In the genomic region with DNA sequence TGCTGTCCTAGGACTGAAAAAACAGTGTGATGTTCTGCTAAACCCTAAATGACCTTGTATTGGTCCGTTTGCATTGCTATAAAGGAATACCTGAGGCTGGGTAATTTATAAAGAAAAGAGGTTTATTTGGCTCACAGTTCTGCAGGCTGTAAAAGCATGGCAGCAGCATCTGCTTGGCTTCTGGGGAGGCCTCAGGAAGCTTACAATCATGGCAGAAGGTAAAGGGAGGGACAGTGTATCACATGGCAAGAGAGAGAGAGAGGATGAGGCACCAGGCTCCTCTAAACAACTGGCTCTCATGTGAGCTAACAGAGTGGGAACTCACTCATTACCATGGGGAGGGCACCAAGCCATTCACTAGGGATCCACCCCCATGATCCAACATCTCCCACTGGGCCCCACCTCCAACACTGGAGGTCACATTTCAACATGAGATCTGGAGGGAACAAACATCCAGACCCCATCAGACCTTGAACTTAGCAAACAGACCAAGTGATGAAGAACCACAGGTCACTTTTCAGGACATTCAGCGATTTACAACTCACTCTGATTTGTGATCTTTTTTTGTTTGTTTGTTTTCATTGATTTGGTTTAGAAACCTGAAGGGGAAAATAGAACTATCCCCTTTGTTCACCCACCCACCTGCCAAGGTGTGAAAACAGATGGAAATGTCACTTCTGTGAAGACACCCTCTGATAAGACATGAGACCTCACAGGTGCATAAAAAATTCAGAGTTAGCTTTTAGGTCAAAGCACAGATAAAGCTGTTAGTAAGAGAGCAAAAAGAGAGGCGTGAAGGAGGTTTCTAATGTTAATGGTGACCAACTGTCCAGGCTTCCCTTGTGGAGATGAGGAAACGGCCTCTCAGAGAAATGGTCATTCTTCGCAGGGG, we compare ENCODE assay signal across 1 cellular context.
TF ChIP-seq lines count a peak whose summit lies in the region.

No MANE protein-coding gene starts in this region.

TF ChIP-seq in HepG2, 621 proteins besides CTCF, POLR2A, EP300 and RAD21 (continued from another document and continues in another):
- TF ChIP-seq, protein P1, sequence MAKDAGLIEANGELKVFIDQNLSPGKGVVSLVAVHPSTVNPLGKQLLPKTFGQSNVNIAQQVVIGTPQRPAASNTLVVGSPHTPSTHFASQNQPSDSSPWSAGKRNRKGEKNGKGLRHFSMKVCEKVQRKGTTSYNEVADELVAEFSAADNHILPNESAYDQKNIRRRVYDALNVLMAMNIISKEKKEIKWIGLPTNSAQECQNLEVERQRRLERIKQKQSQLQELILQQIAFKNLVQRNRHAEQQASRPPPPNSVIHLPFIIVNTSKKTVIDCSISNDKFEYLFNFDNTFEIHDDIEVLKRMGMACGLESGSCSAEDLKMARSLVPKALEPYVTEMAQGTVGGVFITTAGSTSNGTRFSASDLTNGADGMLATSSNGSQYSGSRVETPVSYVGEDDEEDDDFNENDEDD (CRISPR knock-in tag; IDR thresholded peaks at IDR 0.05; ENCODE audit: borderline replicate concordance), result no peak
- TF ChIP-seq YEATS2 (CRISPR knock-in tag; IDR thresholded peaks at IDR 0.05; ENCODE audit: borderline replicate concordance), result no peak
- no peak for TF ChIP-seq ZEB1 (IDR thresholded peaks at IDR 0.05; ENCODE audit: insufficient replicate concordance, low read depth)
- TF ChIP-seq ZNF557 (CRISPR knock-in tag; IDR thresholded peaks at IDR 0.05), result no peak
- peak; percentile 82 to 85 for TF ChIP-seq NR2F1 (CRISPR knock-in tag; IDR thresholded peaks at IDR 0.05)
- peak; percentile 57; the same call in 1 of the 2 replicates for TF ChIP-seq KAT7 (CRISPR knock-in tag; IDR thresholded peaks at IDR 0.05; ENCODE audit: borderline replicate concordance)
- TF ChIP-seq MED1 (CRISPR knock-in tag; IDR thresholded peaks at IDR 0.05), result peak; percentile 76
- peak; percentile 91 for TF ChIP-seq HMG20A (CRISPR knock-in tag; IDR thresholded peaks at IDR 0.05; ENCODE audit: borderline replicate concordance)
- TF ChIP-seq, protein P2, sequence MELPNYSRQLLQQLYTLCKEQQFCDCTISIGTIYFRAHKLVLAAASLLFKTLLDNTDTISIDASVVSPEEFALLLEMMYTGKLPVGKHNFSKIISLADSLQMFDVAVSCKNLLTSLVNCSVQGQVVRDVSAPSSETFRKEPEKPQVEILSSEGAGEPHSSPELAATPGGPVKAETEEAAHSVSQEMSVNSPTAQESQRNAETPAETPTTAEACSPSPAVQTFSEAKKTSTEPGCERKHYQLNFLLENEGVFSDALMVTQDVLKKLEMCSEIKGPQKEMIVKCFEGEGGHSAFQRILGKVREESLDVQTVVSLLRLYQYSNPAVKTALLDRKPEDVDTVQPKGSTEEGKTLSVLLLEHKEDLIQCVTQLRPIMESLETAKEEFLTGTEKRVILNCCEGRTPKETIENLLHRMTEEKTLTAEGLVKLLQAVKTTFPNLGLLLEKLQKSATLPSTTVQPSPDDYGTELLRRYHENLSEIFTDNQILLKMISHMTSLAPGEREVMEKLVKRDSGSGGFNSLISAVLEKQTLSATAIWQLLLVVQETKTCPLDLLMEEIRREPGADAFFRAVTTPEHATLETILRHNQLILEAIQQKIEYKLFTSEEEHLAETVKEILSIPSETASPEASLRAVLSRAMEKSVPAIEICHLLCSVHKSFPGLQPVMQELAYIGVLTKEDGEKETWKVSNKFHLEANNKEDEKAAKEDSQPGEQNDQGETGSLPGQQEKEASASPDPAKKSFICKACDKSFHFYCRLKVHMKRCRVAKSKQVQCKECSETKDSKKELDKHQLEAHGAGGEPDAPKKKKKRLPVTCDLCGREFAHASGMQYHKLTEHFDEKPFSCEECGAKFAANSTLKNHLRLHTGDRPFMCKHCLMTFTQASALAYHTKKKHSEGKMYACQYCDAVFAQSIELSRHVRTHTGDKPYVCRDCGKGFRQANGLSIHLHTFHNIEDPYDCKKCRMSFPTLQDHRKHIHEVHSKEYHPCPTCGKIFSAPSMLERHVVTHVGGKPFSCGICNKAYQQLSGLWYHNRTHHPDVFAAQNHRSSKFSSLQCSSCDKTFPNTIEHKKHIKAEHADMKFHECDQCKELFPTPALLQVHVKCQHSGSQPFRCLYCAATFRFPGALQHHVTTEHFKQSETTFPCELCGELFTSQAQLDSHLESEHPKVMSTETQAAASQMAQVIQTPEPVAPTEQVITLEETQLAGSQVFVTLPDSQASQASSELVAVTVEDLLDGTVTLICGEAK (IDR thresholded peaks at IDR 0.05), result no peak
- TF ChIP-seq, protein P2 (CRISPR knock-in tag; IDR thresholded peaks at IDR 0.05), result no peak; the same call in 1 of the 2 replicates
- TF ChIP-seq ZNF644 (CRISPR knock-in tag; IDR thresholded peaks at IDR 0.05; ENCODE audit: low read depth), result peak; percentile 89
- no peak for TF ChIP-seq MED8 (CRISPR knock-in tag; IDR thresholded peaks at IDR 0.05; ENCODE audit: insufficient replicate concordance)
- TF ChIP-seq ZKSCAN1 (IDR thresholded peaks at IDR 0.05; ENCODE audit: low read length), result no peak
- TF ChIP-seq, protein P3, sequence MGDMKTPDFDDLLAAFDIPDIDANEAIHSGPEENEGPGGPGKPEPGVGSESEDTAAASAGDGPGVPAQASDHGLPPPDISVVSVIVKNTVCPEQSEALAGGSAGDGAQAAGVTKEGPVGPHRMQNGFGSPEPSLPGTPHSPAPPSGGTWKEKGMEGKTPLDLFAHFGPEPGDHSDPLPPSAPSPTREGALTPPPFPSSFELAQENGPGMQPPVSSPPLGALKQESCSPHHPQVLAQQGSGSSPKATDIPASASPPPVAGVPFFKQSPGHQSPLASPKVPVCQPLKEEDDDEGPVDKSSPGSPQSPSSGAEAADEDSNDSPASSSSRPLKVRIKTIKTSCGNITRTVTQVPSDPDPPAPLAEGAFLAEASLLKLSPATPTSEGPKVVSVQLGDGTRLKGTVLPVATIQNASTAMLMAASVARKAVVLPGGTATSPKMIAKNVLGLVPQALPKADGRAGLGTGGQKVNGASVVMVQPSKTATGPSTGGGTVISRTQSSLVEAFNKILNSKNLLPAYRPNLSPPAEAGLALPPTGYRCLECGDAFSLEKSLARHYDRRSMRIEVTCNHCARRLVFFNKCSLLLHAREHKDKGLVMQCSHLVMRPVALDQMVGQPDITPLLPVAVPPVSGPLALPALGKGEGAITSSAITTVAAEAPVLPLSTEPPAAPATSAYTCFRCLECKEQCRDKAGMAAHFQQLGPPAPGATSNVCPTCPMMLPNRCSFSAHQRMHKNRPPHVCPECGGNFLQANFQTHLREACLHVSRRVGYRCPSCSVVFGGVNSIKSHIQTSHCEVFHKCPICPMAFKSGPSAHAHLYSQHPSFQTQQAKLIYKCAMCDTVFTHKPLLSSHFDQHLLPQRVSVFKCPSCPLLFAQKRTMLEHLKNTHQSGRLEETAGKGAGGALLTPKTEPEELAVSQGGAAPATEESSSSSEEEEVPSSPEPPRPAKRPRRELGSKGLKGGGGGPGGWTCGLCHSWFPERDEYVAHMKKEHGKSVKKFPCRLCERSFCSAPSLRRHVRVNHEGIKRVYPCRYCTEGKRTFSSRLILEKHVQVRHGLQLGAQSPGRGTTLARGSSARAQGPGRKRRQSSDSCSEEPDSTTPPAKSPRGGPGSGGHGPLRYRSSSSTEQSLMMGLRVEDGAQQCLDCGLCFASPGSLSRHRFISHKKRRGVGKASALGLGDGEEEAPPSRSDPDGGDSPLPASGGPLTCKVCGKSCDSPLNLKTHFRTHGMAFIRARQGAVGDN (CRISPR knock-in tag; IDR thresholded peaks at IDR 0.05), result no peak
- TF ChIP-seq, protein P4, sequence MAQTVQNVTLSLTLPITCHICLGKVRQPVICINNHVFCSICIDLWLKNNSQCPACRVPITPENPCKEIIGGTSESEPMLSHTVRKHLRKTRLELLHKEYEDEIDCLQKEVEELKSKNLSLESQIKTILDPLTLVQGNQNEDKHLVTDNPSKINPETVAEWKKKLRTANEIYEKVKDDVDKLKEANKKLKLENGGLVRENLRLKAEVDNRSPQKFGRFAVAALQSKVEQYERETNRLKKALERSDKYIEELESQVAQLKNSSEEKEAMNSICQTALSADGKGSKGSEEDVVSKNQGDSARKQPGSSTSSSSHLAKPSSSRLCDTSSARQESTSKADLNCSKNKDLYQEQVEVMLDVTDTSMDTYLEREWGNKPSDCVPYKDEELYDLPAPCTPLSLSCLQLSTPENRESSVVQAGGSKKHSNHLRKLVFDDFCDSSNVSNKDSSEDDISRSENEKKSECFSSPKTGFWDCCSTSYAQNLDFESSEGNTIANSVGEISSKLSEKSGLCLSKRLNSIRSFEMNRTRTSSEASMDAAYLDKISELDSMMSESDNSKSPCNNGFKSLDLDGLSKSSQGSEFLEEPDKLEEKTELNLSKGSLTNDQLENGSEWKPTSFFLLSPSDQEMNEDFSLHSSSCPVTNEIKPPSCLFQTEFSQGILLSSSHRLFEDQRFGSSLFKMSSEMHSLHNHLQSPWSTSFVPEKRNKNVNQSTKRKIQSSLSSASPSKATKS (CRISPR knock-in tag; IDR thresholded peaks at IDR 0.05), result no peak
- TF ChIP-seq, protein P5, sequence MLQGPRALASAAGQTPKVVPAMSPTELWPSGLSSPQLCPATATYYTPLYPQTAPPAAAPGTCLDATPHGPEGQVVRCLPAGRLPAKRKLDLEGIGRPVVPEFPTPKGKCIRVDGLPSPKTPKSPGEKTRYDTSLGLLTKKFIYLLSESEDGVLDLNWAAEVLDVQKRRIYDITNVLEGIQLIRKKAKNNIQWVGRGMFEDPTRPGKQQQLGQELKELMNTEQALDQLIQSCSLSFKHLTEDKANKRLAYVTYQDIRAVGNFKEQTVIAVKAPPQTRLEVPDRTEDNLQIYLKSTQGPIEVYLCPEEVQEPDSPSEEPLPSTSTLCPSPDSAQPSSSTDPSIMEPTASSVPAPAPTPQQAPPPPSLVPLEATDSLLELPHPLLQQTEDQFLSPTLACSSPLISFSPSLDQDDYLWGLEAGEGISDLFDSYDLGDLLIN (CRISPR knock-in tag; IDR thresholded peaks at IDR 0.05; ENCODE audit: borderline replicate concordance), result no peak
- TF ChIP-seq HDAC6 (IDR thresholded peaks at IDR 0.05; ENCODE audit: low read depth, low read length), result no peak
- TF ChIP-seq ZNF34 (CRISPR knock-in tag; IDR thresholded peaks at IDR 0.05; ENCODE audit: borderline replicate concordance), result no peak
- TF ChIP-seq ZBTB21 (CRISPR knock-in tag; IDR thresholded peaks at IDR 0.05), result no peak
- no peak for TF ChIP-seq NFE2 (CRISPR knock-in tag; IDR thresholded peaks at IDR 0.05)
- no peak for TF ChIP-seq ZNF562 (CRISPR knock-in tag; IDR thresholded peaks at IDR 0.05; ENCODE audit: borderline replicate concordance)
- TF ChIP-seq SOX5 (CRISPR knock-in tag; IDR thresholded peaks at IDR 0.05; ENCODE audit: borderline replicate concordance), result peak; percentile 88
- TF ChIP-seq HDAC1 (CRISPR knock-in tag; IDR thresholded peaks at IDR 0.05), result peak; percentile 86
- TF ChIP-seq, protein P6, sequence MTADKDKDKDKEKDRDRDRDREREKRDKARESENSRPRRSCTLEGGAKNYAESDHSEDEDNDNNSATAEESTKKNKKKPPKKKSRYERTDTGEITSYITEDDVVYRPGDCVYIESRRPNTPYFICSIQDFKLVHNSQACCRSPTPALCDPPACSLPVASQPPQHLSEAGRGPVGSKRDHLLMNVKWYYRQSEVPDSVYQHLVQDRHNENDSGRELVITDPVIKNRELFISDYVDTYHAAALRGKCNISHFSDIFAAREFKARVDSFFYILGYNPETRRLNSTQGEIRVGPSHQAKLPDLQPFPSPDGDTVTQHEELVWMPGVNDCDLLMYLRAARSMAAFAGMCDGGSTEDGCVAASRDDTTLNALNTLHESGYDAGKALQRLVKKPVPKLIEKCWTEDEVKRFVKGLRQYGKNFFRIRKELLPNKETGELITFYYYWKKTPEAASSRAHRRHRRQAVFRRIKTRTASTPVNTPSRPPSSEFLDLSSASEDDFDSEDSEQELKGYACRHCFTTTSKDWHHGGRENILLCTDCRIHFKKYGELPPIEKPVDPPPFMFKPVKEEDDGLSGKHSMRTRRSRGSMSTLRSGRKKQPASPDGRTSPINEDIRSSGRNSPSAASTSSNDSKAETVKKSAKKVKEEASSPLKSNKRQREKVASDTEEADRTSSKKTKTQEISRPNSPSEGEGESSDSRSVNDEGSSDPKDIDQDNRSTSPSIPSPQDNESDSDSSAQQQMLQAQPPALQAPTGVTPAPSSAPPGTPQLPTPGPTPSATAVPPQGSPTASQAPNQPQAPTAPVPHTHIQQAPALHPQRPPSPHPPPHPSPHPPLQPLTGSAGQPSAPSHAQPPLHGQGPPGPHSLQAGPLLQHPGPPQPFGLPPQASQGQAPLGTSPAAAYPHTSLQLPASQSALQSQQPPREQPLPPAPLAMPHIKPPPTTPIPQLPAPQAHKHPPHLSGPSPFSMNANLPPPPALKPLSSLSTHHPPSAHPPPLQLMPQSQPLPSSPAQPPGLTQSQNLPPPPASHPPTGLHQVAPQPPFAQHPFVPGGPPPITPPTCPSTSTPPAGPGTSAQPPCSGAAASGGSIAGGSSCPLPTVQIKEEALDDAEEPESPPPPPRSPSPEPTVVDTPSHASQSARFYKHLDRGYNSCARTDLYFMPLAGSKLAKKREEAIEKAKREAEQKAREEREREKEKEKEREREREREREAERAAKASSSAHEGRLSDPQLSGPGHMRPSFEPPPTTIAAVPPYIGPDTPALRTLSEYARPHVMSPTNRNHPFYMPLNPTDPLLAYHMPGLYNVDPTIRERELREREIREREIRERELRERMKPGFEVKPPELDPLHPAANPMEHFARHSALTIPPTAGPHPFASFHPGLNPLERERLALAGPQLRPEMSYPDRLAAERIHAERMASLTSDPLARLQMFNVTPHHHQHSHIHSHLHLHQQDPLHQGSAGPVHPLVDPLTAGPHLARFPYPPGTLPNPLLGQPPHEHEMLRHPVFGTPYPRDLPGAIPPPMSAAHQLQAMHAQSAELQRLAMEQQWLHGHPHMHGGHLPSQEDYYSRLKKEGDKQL (CRISPR knock-in tag; IDR thresholded peaks at IDR 0.05; ENCODE audit: low read depth), result peak; percentile 52
- no peak for TF ChIP-seq ZNF549 (CRISPR knock-in tag; IDR thresholded peaks at IDR 0.05)
- TF ChIP-seq AHR (CRISPR knock-in tag; IDR thresholded peaks at IDR 0.05), result no peak
